1 cellular context compared by ENCODE assay signal in genomic region chr18:58402951-58403702, GRCh38.
A peak's percentile ranks its signal among the peaks of the same experiment; 100 is the strongest.
TF ChIP-seq lines count a peak whose summit lies in the region.

No MANE protein-coding gene starts in this region.

TF ChIP-seq in HepG2, 621 proteins besides CTCF, POLR2A, EP300 and RAD21 (continued from another document and continues in another):
- TF ChIP-seq GLI4 (CRISPR knock-in tag; IDR thresholded peaks at IDR 0.05; ENCODE audit: borderline replicate concordance) (peak; percentile 89; the same call in 1 of the 2 replicates), ZNF367 (CRISPR knock-in tag; IDR thresholded peaks at IDR 0.05; ENCODE audit: borderline replicate concordance) (no peak), ZNF703 (CRISPR knock-in tag; IDR thresholded peaks at IDR 0.05; ENCODE audit: borderline replicate concordance) (no peak), SATB2 (CRISPR knock-in tag; IDR thresholded peaks at IDR 0.05) (no peak), HNRNPH1 (optimal IDR thresholded peaks at IDR 0.05; ENCODE audit: low read depth, low read length) (no peak), SIN3A (IDR thresholded peaks at IDR 0.05; ENCODE audit: borderline replicate concordance, low read depth, low read length) (0 out of 2 replicates have a peak, but pooled peaks have one; percentile 27), BORCS8-MEF2B (CRISPR knock-in tag; IDR thresholded peaks at IDR 0.05) (peak; percentile 59), ZNF878 (CRISPR knock-in tag; IDR thresholded peaks at IDR 0.05) (peak; percentile 77; the same call in 1 of the 2 replicates), WIZ (CRISPR knock-in tag; IDR thresholded peaks at IDR 0.05) (peak; percentile 52; the same call in 1 of the 2 replicates), HNRNPL (IDR thresholded peaks at IDR 0.05; ENCODE audit: low read depth, low read length) (peak; percentile 75; the same call in 1 of the 2 replicates), ZNF710 (CRISPR knock-in tag; IDR thresholded peaks at IDR 0.05; ENCODE audit: borderline replicate concordance) (peak; percentile 80), ZNF614 (CRISPR knock-in tag; IDR thresholded peaks at IDR 0.05; ENCODE audit: borderline replicate concordance) (peak; percentile 53; the same call in 1 of the 2 replicates), ZNF431 (CRISPR knock-in tag; IDR thresholded peaks at IDR 0.05; ENCODE audit: borderline replicate concordance, low read depth) (peak; percentile 91), SP1 (IDR thresholded peaks at IDR 0.05) (no peak), SP1 (CRISPR knock-in tag; IDR thresholded peaks at IDR 0.05) (peak; percentile 26; the same call in 1 of the 2 replicates), GFI1 (CRISPR knock-in tag; IDR thresholded peaks at IDR 0.05; ENCODE audit: borderline replicate concordance) (no peak), RFXANK (CRISPR knock-in tag; IDR thresholded peaks at IDR 0.05) (no peak), ZNF446 (CRISPR knock-in tag; IDR thresholded peaks at IDR 0.05) (peak; percentile 67; the same call in 1 of the 2 replicates), KDM3A (CRISPR knock-in tag; IDR thresholded peaks at IDR 0.05; ENCODE audit: low read depth) (peak; percentile 97), HNF4A (CRISPR knock-in tag; IDR thresholded peaks at IDR 0.05) (peak; percentile 93), KLF15 (CRISPR knock-in tag; IDR thresholded peaks at IDR 0.05; ENCODE audit: borderline replicate concordance) (0 out of 2 replicates have a peak, but pooled peaks have one; percentile 41), ZNF484 (CRISPR knock-in tag; IDR thresholded peaks at IDR 0.05; ENCODE audit: borderline replicate concordance, low read depth) (no peak), ZNF136 (CRISPR knock-in tag; IDR thresholded peaks at IDR 0.05; ENCODE audit: low read depth) (peak; percentile 85; the same call in 1 of the 2 replicates), ZNF75D (CRISPR knock-in tag; IDR thresholded peaks at IDR 0.05; ENCODE audit: borderline replicate concordance) (no peak), ZNF775 (CRISPR knock-in tag; IDR thresholded peaks at IDR 0.05; ENCODE audit: borderline replicate concordance) (no peak), SMAD1 (CRISPR knock-in tag; IDR thresholded peaks at IDR 0.05; ENCODE audit: borderline replicate concordance, low read depth) (peak; percentile 79; the same call in 1 of the 2 replicates), ZNF776 (CRISPR knock-in tag; IDR thresholded peaks at IDR 0.05) (peak; percentile 90; the same call in 1 of the 2 replicates), MYC (CRISPR knock-in tag; IDR thresholded peaks at IDR 0.05; ENCODE audit: borderline replicate concordance) (peak; percentile 86; the same call in 1 of the 2 replicates), ZSCAN25 (CRISPR knock-in tag; IDR thresholded peaks at IDR 0.05) (peak; percentile 81; the same call in 1 of the 2 replicates), GPN1 (CRISPR knock-in tag; IDR thresholded peaks at IDR 0.05; ENCODE audit: borderline replicate concordance) (no peak), HOXD1 (CRISPR knock-in tag; IDR thresholded peaks at IDR 0.05) (peak; percentile 88), LRRFIP1 (CRISPR knock-in tag; conservative IDR thresholded peaks at IDR 0.05) (0 out of 2 replicates have a peak, but pooled peaks have one; percentile 51), ZNF546 (CRISPR knock-in tag; conservative IDR thresholded peaks at IDR 0.05) (0 out of 2 replicates have a peak, but pooled peaks have one; percentile 58), ZSCAN5A (CRISPR knock-in tag; IDR thresholded peaks at IDR 0.05; ENCODE audit: borderline replicate concordance) (peak; percentile 81; the same call in 1 of the 2 replicates), POGZ (CRISPR knock-in tag; IDR thresholded peaks at IDR 0.05) (peak; percentile 91), ZNF737 (CRISPR knock-in tag; IDR thresholded peaks at IDR 0.05; ENCODE audit: borderline replicate concordance) (no peak), CC2D1A (CRISPR knock-in tag; IDR thresholded peaks at IDR 0.05) (no peak), ZZZ3 (CRISPR knock-in tag; IDR thresholded peaks at IDR 0.05; ENCODE audit: borderline replicate concordance) (no peak), SAFB2 (CRISPR knock-in tag; IDR thresholded peaks at IDR 0.05; ENCODE audit: borderline replicate concordance, low read depth) (no peak), MIER2 (CRISPR knock-in tag; IDR thresholded peaks at IDR 0.05) (peak; percentile 69), CHD4 (IDR thresholded peaks at IDR 0.05; ENCODE audit: borderline replicate concordance, low read length) (no peak), ATF1 (CRISPR knock-in tag; IDR thresholded peaks at IDR 0.05) (no peak), ZNF687 (CRISPR knock-in tag; IDR thresholded peaks at IDR 0.05) (peak; percentile 100), ZFP36L2 (CRISPR knock-in tag; IDR thresholded peaks at IDR 0.05) (0 out of 2 replicates have a peak, but pooled peaks have one; percentile 51), ZNF3 (CRISPR knock-in tag; IDR thresholded peaks at IDR 0.05) (no peak), FOXO1 (CRISPR knock-in tag; IDR thresholded peaks at IDR 0.05) (peak; percentile 97; the same call in 1 of the 2 replicates), ZNF724P (CRISPR knock-in tag; IDR thresholded peaks at IDR 0.05; ENCODE audit: borderline replicate concordance) (no peak), ZNF670 (CRISPR knock-in tag; IDR thresholded peaks at IDR 0.05; ENCODE audit: borderline replicate concordance) (0 out of 2 replicates have a peak, but pooled peaks have one; percentile 27), SIX1 (CRISPR knock-in tag; IDR thresholded peaks at IDR 0.05; ENCODE audit: borderline replicate concordance) (0 out of 2 replicates have a peak, but pooled peaks have one; percentile 40), MEIS1 (CRISPR knock-in tag; IDR thresholded peaks at IDR 0.05; ENCODE audit: borderline replicate concordance) (peak; percentile 39; the same call in 1 of the 2 replicates), NRL (CRISPR knock-in tag; IDR thresholded peaks at IDR 0.05; ENCODE audit: borderline replicate concordance) (peak; percentile 89)
- TF ChIP-seq, protein P1, sequence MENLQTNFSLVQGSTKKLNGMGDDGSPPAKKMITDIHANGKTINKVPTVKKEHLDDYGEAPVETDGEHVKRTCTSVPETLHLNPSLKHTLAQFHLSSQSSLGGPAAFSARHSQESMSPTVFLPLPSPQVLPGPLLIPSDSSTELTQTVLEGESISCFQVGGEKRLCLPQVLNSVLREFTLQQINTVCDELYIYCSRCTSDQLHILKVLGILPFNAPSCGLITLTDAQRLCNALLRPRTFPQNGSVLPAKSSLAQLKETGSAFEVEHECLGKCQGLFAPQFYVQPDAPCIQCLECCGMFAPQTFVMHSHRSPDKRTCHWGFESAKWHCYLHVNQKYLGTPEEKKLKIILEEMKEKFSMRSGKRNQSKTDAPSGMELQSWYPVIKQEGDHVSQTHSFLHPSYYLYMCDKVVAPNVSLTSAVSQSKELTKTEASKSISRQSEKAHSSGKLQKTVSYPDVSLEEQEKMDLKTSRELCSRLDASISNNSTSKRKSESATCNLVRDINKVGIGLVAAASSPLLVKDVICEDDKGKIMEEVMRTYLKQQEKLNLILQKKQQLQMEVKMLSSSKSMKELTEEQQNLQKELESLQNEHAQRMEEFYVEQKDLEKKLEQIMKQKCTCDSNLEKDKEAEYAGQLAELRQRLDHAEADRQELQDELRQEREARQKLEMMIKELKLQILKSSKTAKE (CRISPR knock-in tag; IDR thresholded peaks at IDR 0.05; ENCODE audit: borderline replicate concordance): peak; percentile 98
- TF ChIP-seq, protein P2, sequence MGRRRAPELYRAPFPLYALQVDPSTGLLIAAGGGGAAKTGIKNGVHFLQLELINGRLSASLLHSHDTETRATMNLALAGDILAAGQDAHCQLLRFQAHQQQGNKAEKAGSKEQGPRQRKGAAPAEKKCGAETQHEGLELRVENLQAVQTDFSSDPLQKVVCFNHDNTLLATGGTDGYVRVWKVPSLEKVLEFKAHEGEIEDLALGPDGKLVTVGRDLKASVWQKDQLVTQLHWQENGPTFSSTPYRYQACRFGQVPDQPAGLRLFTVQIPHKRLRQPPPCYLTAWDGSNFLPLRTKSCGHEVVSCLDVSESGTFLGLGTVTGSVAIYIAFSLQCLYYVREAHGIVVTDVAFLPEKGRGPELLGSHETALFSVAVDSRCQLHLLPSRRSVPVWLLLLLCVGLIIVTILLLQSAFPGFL (CRISPR knock-in tag; IDR thresholded peaks at IDR 0.05): no peak
- TF ChIP-seq, protein P3, sequence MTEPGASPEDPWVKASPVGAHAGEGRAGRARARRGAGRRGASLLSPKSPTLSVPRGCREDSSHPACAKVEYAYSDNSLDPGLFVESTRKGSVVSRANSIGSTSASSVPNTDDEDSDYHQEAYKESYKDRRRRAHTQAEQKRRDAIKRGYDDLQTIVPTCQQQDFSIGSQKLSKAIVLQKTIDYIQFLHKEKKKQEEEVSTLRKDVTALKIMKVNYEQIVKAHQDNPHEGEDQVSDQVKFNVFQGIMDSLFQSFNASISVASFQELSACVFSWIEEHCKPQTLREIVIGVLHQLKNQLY (CRISPR knock-in tag; IDR thresholded peaks at IDR 0.05): peak; percentile 97
- TF ChIP-seq, protein P4, sequence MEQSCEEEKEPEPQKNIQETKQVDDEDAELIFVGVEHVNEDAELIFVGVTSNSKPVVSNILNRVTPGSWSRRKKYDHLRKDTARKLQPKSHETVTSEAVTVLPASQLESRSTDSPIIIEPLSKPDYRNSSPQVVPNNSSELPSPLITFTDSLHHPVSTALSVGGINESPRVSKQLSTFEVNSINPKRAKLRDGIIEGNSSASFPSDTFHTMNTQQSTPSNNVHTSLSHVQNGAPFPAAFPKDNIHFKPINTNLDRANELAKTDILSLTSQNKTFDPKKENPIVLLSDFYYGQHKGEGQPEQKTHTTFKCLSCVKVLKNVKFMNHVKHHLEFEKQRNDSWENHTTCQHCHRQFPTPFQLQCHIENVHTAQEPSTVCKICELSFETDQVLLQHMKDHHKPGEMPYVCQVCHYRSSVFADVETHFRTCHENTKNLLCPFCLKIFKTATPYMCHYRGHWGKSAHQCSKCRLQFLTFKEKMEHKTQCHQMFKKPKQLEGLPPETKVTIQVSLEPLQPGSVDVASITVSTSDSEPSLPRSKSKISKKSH (CRISPR knock-in tag; IDR thresholded peaks at IDR 0.05; ENCODE audit: borderline replicate concordance): peak; percentile 94
